ENCODE assay signal across 1 cellular context in the genomic region with DNA sequence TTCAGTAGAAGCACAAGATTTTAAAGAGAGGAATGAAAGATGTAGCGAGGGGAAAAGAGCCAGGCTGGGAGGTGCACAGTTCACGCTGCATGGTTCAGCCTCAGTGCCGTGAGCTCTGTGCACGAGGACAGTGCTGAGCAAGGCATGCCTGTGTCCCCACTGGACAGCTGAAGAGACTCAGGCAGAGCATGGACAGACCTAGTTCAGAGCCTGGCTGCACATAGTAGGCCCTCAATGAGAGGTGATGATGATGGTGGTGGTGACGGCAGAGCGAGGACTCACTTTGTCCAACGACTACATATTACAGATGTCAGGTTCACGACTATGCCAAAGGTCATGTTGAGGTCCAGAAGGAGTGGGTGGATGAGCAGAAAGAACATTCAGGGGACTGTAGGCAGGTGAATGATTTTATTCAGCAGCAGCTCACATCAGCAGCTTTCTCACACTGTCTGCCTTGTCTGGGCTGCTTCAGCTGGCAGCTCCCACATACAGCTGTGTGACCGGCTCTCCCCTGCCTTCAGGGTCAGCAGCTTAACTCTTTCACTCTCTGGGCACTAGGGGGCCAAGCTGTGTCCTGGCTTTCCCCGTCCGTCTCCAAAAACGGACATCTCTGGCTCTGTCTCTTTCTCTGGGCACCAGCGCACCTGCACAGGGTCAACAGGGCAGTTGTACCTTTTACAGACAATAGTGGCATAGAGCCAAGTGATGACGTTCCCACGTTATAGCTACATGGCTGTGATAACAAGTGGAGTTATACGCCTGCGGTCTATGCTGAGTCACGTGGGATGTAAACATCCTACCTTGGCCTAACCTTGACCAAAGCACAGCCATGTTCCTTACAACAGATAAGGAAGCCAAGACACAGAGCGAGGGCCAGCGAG.
TF ChIP-seq lines count a peak whose summit lies in the region.

No MANE protein-coding gene starts in this region.

TF ChIP-seq in K562, 482 proteins besides CTCF, POLR2A, EP300 and RAD21 (continued from another document and continues in another):
- TF ChIP-seq, protein P1, sequence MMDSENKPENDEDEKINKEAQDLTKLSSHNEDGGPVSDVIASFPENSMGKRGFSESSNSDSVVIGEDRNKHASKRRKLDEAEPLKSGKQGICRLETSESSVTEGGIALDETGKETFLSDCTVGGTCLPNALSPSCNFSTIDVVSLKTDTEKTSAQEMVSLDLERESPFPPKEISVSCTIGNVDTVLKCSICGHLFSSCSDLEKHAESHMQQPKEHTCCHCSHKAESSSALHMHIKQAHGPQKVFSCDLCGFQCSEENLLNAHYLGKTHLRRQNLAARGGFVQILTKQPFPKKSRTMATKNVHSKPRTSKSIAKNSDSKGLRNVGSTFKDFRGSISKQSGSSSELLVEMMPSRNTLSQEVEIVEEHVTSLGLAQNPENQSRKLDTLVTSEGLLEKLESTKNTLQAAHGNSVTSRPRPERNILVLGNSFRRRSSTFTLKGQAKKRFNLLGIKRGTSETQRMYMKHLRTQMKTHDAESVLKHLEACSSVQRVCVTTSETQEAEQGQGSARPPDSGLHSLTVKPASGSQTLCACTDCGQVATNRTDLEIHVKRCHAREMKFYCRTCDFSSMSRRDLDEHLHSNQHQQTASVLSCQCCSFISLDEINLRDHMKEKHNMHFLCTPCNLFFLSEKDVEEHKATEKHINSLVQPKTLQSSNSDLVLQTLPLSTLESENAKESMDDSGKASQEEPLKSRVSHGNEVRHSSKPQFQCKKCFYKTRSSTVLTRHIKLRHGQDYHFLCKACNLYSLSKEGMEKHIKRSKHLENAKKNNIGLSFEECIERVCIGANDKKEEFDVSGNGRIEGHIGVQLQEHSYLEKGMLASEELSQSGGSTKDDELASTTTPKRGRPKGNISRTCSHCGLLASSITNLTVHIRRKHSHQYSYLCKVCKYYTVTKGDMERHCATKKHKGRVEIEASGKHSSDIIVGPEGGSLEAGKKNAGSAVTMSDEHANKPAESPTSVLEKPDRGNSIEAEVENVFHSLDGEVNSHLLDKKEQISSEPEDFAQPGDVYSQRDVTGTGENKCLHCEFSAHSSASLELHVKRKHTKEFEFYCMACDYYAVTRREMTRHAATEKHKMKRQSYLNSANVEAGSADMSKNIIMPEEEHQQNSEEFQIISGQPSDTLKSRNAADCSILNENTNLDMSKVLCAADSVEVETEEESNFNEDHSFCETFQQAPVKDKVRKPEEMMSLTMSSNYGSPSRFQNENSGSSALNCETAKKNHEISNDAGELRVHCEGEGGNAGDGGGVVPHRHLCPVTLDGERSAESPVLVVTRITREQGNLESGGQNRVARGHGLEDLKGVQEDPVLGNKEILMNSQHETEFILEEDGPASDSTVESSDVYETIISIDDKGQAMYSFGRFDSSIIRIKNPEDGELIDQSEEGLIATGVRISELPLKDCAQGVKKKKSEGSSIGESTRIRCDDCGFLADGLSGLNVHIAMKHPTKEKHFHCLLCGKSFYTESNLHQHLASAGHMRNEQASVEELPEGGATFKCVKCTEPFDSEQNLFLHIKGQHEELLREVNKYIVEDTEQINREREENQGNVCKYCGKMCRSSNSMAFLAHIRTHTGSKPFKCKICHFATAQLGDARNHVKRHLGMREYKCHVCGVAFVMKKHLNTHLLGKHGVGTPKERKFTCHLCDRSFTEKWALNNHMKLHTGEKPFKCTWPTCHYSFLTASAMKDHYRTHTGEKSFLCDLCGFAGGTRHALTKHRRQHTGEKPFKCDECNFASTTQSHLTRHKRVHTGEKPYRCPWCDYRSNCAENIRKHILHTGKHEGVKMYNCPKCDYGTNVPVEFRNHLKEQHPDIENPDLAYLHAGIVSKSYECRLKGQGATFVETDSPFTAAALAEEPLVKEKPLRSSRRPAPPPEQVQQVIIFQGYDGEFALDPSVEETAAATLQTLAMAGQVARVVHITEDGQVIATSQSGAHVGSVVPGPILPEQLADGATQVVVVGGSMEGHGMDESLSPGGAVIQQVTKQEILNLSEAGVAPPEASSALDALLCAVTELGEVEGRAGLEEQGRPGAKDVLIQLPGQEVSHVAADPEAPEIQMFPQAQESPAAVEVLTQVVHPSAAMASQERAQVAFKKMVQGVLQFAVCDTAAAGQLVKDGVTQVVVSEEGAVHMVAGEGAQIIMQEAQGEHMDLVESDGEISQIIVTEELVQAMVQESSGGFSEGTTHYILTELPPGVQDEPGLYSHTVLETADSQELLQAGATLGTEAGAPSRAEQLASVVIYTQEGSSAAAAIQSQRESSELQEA (IDR thresholded peaks at IDR 0.05; ENCODE audit: low read depth): no peak
- TF ChIP-seq ZNF354B (CRISPR knock-in tag; IDR thresholded peaks at IDR 0.05) (0 out of 2 replicates have a peak, but pooled peaks have one; percentile 37), ZNF644 (tag; IDR thresholded peaks at IDR 0.05; ENCODE audit: low read depth) (peak; percentile 69; the same call in 1 of the 2 replicates), BHLHE40 (IDR thresholded peaks at IDR 0.05; ENCODE audit: low read length) (peak; percentile 24; the same call in 1 of the 2 replicates), ZNF311 (CRISPR knock-in tag; IDR thresholded peaks at IDR 0.05) (0 out of 2 replicates have a peak, but pooled peaks have one; percentile 31), ZNF507 (tag; conservative IDR thresholded peaks at IDR 0.05) (no peak), GABPA (tag; conservative IDR thresholded peaks at IDR 0.05; ENCODE audit: low read depth) (0 out of 2 replicates have a peak, but pooled peaks have one; percentile 23), NR2C1 (IDR thresholded peaks at IDR 0.05) (peak; percentile 34; the same call in 1 of the 2 replicates), NR2C1 (tag; IDR thresholded peaks at IDR 0.05) (peak; percentile 81), EZH2 (IDR thresholded peaks at IDR 0.05; ENCODE audit: borderline replicate concordance, low read depth, low read length) (no peak), HIVEP1 (CRISPR knock-in tag; IDR thresholded peaks at IDR 0.05) (peak; percentile 22; the same call in 1 of the 2 replicates), ZNF41 (CRISPR knock-in tag; conservative IDR thresholded peaks at IDR 0.05) (peak; percentile 69; the same call in 1 of the 2 replicates), TRIM24 (IDR thresholded peaks at IDR 0.05) (peak; percentile 47 to 49; a peak in 2 of 4 replicates), ZNF197 (CRISPR knock-in tag; IDR thresholded peaks at IDR 0.05; ENCODE audit: low read depth) (0 out of 2 replicates have a peak, but pooled peaks have one; percentile 45), HEY1 (CRISPR knock-in tag; IDR thresholded peaks at IDR 0.05; ENCODE audit: borderline replicate concordance) (no peak), RAD51 (IDR thresholded peaks at IDR 0.05; ENCODE audit: borderline replicate concordance, low read depth) (peak; percentile 78; the same call in 1 of the 2 replicates), HDAC8 (tag; IDR thresholded peaks at IDR 0.05) (peak; percentile 89), ZBTB17 (CRISPR knock-in tag; IDR thresholded peaks at IDR 0.05) (peak; percentile 79), CTBP1 (IDR thresholded peaks at IDR 0.05; ENCODE audit: borderline replicate concordance) (peak; percentile 69; the same call in 1 of the 2 replicates), NFE2L1 (tag; IDR thresholded peaks at IDR 0.05; ENCODE audit: borderline replicate concordance, low read depth) (peak; percentile 48; the same call in 1 of the 2 replicates), FOSL1 (tag; conservative IDR thresholded peaks at IDR 0.05) (peak; percentile 45), SMARCA5 (IDR thresholded peaks at IDR 0.05) (no peak), SMAD4 (CRISPR knock-in tag; conservative IDR thresholded peaks at IDR 0.05) (peak; percentile 80), NR4A1 (CRISPR knock-in tag; IDR thresholded peaks at IDR 0.05) (no peak), NR4A1 (tag; IDR thresholded peaks at IDR 0.05) (peak; percentile 96), ERF (CRISPR knock-in tag; IDR thresholded peaks at IDR 0.05) (peak; percentile 33; the same call in 1 of the 2 replicates), NR2C2 (CRISPR knock-in tag; IDR thresholded peaks at IDR 0.05) (no peak), NR2C2 (tag; IDR thresholded peaks at IDR 0.05) (peak; percentile 58; the same call in 1 of the 2 replicates), DPF2 (IDR thresholded peaks at IDR 0.05) (peak; percentile 72), CREM (IDR thresholded peaks at IDR 0.05; ENCODE audit: low read depth) (0 out of 2 replicates have a peak, but pooled peaks have one; percentile 6), ZNF316 (IDR thresholded peaks at IDR 0.05) (peak; percentile 61), DIDO1 (tag; IDR thresholded peaks at IDR 0.05; ENCODE audit: low read depth) (0 out of 2 replicates have a peak, but pooled peaks have one; percentile 34)
- TF ChIP-seq, protein P2, sequence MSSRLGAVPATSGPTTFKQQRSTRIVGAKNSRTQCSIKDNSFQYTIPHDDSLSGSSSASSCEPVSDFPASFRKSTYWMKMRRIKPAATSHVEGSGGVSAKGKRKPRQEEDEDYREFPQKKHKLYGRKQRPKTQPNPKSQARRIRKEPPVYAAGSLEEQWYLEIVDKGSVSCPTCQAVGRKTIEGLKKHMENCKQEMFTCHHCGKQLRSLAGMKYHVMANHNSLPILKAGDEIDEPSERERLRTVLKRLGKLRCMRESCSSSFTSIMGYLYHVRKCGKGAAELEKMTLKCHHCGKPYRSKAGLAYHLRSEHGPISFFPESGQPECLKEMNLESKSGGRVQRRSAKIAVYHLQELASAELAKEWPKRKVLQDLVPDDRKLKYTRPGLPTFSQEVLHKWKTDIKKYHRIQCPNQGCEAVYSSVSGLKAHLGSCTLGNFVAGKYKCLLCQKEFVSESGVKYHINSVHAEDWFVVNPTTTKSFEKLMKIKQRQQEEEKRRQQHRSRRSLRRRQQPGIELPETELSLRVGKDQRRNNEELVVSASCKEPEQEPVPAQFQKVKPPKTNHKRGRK (tag; IDR thresholded peaks at IDR 0.05): no peak
- TF ChIP-seq, protein P3, sequence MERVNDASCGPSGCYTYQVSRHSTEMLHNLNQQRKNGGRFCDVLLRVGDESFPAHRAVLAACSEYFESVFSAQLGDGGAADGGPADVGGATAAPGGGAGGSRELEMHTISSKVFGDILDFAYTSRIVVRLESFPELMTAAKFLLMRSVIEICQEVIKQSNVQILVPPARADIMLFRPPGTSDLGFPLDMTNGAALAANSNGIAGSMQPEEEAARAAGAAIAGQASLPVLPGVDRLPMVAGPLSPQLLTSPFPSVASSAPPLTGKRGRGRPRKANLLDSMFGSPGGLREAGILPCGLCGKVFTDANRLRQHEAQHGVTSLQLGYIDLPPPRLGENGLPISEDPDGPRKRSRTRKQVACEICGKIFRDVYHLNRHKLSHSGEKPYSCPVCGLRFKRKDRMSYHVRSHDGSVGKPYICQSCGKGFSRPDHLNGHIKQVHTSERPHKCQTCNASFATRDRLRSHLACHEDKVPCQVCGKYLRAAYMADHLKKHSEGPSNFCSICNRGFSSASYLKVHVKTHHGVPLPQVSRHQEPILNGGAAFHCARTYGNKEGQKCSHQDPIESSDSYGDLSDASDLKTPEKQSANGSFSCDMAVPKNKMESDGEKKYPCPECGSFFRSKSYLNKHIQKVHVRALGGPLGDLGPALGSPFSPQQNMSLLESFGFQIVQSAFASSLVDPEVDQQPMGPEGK (CRISPR knock-in tag; IDR thresholded peaks at IDR 0.05; ENCODE audit: borderline replicate concordance): 0 out of 2 replicates have a peak, but pooled peaks have one; percentile 42
- TF ChIP-seq, protein P4, sequence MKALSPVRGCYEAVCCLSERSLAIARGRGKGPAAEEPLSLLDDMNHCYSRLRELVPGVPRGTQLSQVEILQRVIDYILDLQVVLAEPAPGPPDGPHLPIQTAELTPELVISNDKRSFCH (CRISPR knock-in tag; IDR thresholded peaks at IDR 0.05): peak; percentile 25; the same call in 1 of the 2 replicates
- TF ChIP-seq, protein P4 (tag; IDR thresholded peaks at IDR 0.05): peak; percentile 94
- TF ChIP-seq, protein P5, sequence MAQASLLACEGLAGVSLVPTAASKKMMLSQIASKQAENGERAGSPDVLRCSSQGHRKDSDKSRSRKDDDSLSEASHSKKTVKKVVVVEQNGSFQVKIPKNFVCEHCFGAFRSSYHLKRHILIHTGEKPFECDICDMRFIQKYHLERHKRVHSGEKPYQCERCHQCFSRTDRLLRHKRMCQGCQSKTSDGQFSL (CRISPR knock-in tag; IDR thresholded peaks at IDR 0.05): no peak
- TF ChIP-seq, protein P5 (tag; IDR thresholded peaks at IDR 0.05): 0 out of 4 replicates have a peak, but pooled peaks of 1 of the 2 experiments have one; percentile 25
- TF ChIP-seq, protein P6, sequence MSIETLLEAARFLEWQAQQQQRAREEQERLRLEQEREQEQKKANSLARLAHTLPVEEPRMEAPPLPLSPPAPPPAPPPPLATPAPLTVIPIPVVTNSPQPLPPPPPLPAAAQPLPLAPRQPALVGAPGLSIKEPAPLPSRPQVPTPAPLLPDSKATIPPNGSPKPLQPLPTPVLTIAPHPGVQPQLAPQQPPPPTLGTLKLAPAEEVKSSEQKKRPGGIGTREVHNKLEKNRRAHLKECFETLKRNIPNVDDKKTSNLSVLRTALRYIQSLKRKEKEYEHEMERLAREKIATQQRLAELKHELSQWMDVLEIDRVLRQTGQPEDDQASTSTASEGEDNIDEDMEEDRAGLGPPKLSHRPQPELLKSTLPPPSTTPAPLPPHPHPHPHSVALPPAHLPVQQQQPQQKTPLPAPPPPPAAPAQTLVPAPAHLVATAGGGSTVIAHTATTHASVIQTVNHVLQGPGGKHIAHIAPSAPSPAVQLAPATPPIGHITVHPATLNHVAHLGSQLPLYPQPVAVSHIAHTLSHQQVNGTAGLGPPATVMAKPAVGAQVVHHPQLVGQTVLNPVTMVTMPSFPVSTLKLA (conservative IDR thresholded peaks at IDR 0.05): peak; percentile 58; a peak in 2 of 4 replicates
- TF ChIP-seq, protein P7, sequence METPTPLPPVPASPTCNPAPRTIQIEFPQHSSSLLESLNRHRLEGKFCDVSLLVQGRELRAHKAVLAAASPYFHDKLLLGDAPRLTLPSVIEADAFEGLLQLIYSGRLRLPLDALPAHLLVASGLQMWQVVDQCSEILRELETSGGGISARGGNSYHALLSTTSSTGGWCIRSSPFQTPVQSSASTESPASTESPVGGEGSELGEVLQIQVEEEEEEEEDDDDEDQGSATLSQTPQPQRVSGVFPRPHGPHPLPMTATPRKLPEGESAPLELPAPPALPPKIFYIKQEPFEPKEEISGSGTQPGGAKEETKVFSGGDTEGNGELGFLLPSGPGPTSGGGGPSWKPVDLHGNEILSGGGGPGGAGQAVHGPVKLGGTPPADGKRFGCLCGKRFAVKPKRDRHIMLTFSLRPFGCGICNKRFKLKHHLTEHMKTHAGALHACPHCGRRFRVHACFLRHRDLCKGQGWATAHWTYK (CRISPR knock-in tag; IDR thresholded peaks at IDR 0.05): peak; percentile 93
- TF ChIP-seq, protein P8, sequence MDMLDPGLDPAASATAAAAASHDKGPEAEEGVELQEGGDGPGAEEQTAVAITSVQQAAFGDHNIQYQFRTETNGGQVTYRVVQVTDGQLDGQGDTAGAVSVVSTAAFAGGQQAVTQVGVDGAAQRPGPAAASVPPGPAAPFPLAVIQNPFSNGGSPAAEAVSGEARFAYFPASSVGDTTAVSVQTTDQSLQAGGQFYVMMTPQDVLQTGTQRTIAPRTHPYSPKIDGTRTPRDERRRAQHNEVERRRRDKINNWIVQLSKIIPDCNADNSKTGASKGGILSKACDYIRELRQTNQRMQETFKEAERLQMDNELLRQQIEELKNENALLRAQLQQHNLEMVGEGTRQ (CRISPR knock-in tag; IDR thresholded peaks at IDR 0.05): peak; percentile 69
